1 cellular context compared by ENCODE assay signal in the genomic region with DNA sequence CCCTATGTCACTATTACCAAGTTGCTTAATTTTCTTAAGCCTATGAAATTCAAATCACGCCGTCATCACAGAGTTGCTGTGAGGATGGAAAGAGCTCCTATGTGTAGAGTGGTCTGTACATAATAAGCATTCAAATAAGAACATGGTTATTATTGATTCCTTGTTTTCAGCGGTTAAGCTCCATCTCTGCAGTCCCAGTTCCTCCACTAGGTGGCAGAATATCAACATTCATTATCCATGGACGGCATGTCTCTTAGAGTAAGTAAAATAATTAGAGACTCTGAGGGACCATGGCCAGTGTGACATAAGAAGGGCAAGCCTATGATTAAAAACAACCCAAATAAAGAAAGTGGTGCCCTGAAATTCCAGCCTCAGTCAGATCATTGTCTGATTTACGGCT.
TF ChIP-seq lines count a peak whose summit lies in the region.

No MANE protein-coding gene starts in this region.

TF ChIP-seq in SK-N-SH treated with all-trans-retinoic acid at 6 μM for 48 hours, 23 proteins besides CTCF, POLR2A, EP300 and RAD21 (continued from another document):
- TF ChIP-seq ZNF70 (CRISPR knock-in tag; IDR thresholded peaks at IDR 0.05) (no peak), ARNTL (CRISPR knock-in tag; IDR thresholded peaks at IDR 0.05; ENCODE audit: borderline replicate concordance, low read depth) (no peak)
